14 cellular contexts compared by ENCODE assay signal in the genomic region with DNA sequence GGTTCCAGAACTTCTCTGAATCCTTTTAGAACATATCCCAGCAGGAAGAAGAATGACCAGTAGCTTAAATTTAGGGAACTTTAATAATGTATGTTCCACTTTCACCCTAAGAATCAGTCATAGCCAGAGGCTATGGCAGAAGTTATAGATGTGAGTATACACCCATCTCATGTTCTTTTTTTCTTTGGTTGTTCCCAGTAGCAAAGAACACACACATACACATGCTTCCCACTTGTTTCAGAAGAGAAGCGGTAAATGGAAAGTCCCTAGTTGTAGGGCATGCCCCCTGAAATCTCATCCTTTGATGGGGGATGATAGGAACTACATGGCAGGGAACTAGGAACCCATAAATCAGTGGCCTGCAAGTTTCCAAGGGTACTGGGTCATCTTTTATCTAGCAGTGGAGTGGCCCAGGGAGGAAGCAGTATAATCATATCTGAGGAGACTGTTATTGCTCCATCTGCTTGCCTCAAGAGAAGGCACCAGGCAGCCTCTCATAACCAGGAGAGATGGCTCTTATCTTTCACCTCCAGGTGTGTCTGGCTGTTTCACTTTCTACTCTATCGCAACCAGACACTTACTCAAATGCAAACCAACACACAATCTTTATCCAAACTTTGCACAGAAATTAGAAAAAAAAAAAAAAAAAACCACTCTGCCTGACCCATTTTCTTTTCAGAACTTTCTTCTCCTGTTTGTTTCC.
DNase-seq lines count a peak whose midpoint lies in the region; ATAC-seq and TF ChIP-seq lines count a peak whose summit lies in the region.
"Had no signal": no experiment of that assay in that cellular context is flagged by ENCODE, and none has a peak within 500 bp of the region (broad histone marks: within the 10 kb centered on the region; RNA-seq: fewer than 3 reads in every experiment).

No MANE protein-coding gene starts in this region.

- no peak for TF ChIP-seq CTCF in GM10266 (IDR thresholded peaks at IDR 0.05; ENCODE audit: control insufficient read depth, insufficient read depth, low read depth, missing control alignments)

- H3K9me3 Mint-ChIP-seq in activated naive CD4-positive, alpha-beta T cell treated with anti-CD3 and anti-CD28 coated beads, Interleukin-2, amount 50 U/mL, for 72 hours = peaks cover 0 to 4% of the 10 kb centered on the region in 2 donors
- H3K9me3 Mint-ChIP-seq: H9 had no signal

- no peak overlapping the region for H3K27ac Mint-ChIP-seq in activated naive CD4-positive, alpha-beta T cell treated with anti-CD3 and anti-CD28 coated beads, Interleukin-2, amount 50 U/mL, for 72 hours
- H3K27ac Mint-ChIP-seq: H9 had no signal

- DNase-seq in GM10266 (ENCODE audit: extremely low spot score) (peak; percentile 15), superior temporal gyrus (ENCODE audit: extremely low spot score) (no peak), NCI-H446 treated with DMSO at 0.1 percent for 48 hours (lab: John Stamatoyannopoulos, UW) (no peak)
- DNase-seq in activated naive CD4-positive, alpha-beta T cell treated with anti-CD3 and anti-CD28 coated beads, Interleukin-2, amount 50 U/mL, for 72 hours (ENCODE audit: low spot score in 2 of 2) = no peak
- DNase-seq: ACHN; brain microvascular endothelial cell; DND-41; H9; stimulated activated naive CD8-positive, alpha-beta T cell treated with anti-CD3 and anti-CD28 coated beads, Interleukin-15, Interleukin-2, amounts not matched to agents 100 U/mL and 50 U/mL, for 24 hours; T-helper 2 cell had no signal

- H3K36me3 Mint-ChIP-seq in activated naive CD4-positive, alpha-beta T cell treated with anti-CD3 and anti-CD28 coated beads, Interleukin-2, amount 50 U/mL, for 72 hours = no peaks in the 10 kb centered on the region

- ATAC-seq in GM19351 (IDR thresholded peaks at IDR 0.05; ENCODE audit: unreplicated experiment) (peak; percentile 95), HG02759 (IDR thresholded peaks at IDR 0.05; ENCODE audit: unreplicated experiment) (peak; percentile 85), HG03457 (IDR thresholded peaks at IDR 0.05; ENCODE audit: unreplicated experiment) (peak; percentile 76), esophagus mucosa (no peak)
- ATAC-seq in activated naive CD4-positive, alpha-beta T cell treated with anti-CD3 and anti-CD28 coated beads, Interleukin-2, amount 50 U/mL, for 72 hours = no peak
- ATAC-seq: stimulated activated naive CD8-positive, alpha-beta T cell treated with anti-CD3 and anti-CD28 coated beads, Interleukin-15, Interleukin-2, amounts not matched to agents 100 U/mL and 50 U/mL, for 24 hours had no signal

Comparison
In these comparisons a context has a peak if more than half of its experiments do, and no peak if none do; other contexts are left out.
1. ATAC-seq: peak in GM19351 (single experiment), HG02759 (single experiment) and HG03457 (single experiment); none in activated naive CD4-positive, alpha-beta T cell treated with anti-CD3 and anti-CD28 coated beads, Interleukin-2, amount 50 U/mL, for 72 hours (0 of 2) and esophagus mucosa (single experiment).